ENCODE assay signal across 12 cellular contexts in the genomic region with DNA sequence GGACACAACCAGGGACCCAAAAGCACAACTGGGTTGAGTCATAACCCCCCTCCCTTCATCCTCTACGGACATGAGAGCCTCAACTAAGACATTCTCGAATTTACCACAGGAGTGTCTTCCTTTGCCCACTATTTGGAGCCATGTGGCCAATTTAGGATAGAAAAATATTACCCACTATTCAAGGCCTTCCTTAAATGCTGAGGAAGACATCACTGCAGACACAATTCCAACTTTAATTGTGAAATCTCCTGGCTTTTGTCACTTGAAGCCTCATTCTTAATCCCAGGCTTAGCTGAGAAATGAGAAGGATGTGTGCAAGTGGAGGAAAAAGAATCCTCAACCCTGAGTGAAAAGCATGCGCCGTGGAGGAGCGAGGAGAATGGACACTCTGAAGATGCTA. TPM values are rescaled to one million over a fixed set of nuclear protein-coding genes. Genes with fewer than 3 reads are reported as not detected.
A peak's percentile ranks its signal among the peaks of the same experiment; 100 is the strongest.
DNase-seq lines count a peak whose midpoint lies in the region; ATAC-seq and TF ChIP-seq lines count a peak whose summit lies in the region.
"Had no signal": no experiment of that assay in that cellular context is flagged by ENCODE, and none has a peak within 500 bp of the region (broad histone marks: within the 10 kb centered on the region; RNA-seq: fewer than 3 reads in every experiment).

No MANE protein-coding gene starts in this region.

- TF ChIP-seq CTCF in chondrocyte (IDR thresholded peaks at IDR 0.05): no peak

- no peak overlapping the region for H3K4me2 ChIP-seq in mesenchymal stem cell (ENCODE audit: low read length, poor library complexity, severe bottlenecking)

- no peaks in the 10 kb centered on the region for H3K9me3 Mint-ChIP-seq in chondrocyte (ENCODE audit: low read depth)
- H3K9me3 Mint-ChIP-seq in naive thymus-derived CD4-positive, alpha-beta T cell: peaks cover 0 to 4% (median 0%) of the 10 kb centered on the region in 11 donors
- H3K9me3 Mint-ChIP-seq: activated T-helper 17 cell treated with anti-CD3 and anti-CD28 coated beads, Interleukin-2, amount 50 U/mL, for 72 hours; effector memory CD8-positive, alpha-beta T cell had no signal

- peak overlapping the region; percentile 27 for H3K9ac ChIP-seq in HUES6 (ENCODE audit: low read length)
- peak overlapping the region; percentile 73 for H3K9ac ChIP-seq in mesenchymal stem cell (ENCODE audit: low read length)

- no peak overlapping the region for H2AFZ ChIP-seq in mesenchymal stem cell (ENCODE audit: low read depth, low read length)

- H3K14ac ChIP-seq in mesenchymal stem cell (ENCODE audit: low read length in 2 of 2): no peak overlapping the region

- no peak overlapping the region for H3K27ac ChIP-seq in HUES6 (ENCODE audit: low read depth, low read length)
- H3K27ac ChIP-seq in mesenchymal stem cell (ENCODE audit: low read length, poor library complexity, severe bottlenecking): no peak overlapping the region
- peak overlapping the region; percentile 23 for H3K27ac ChIP-seq in substantia nigra (ENCODE audit: low read depth, low read length, poor library complexity, severe bottlenecking)
- no peak overlapping the region for H3K27ac ChIP-seq in naive thymus-derived CD4-positive, alpha-beta T cell (ENCODE audit: low read depth, low read length)
- H3K27ac ChIP-seq in effector memory CD4-positive, alpha-beta T cell (ENCODE audit: insufficient read depth, low read length, poor library complexity, severe bottlenecking): no peak overlapping the region

- H4K91ac ChIP-seq in mesenchymal stem cell (ENCODE audit: low read length): no peak overlapping the region

- H3K4me1 Mint-ChIP-seq in chondrocyte (ENCODE audit: low read depth): peaks cover 84% of the 10 kb centered on the region
- H3K4me1 Mint-ChIP-seq in naive thymus-derived CD4-positive, alpha-beta T cell: peaks cover 0 to 19% (median 0%) of the 10 kb centered on the region in 7 donors
- H3K4me1 Mint-ChIP-seq: activated T-helper 17 cell treated with anti-CD3 and anti-CD28 coated beads, Interleukin-2, amount 50 U/mL, for 72 hours had no signal

- H3K9me3 ChIP-seq in HUES6 (ENCODE audit: control insufficient read depth, insufficient read depth, low read depth, low read length): no peaks in the 10 kb centered on the region
- H3K9me3 ChIP-seq in mesenchymal stem cell (ENCODE audit: control insufficient read depth, low read length): no peaks in the 10 kb centered on the region
- H3K9me3 ChIP-seq in naive thymus-derived CD4-positive, alpha-beta T cell (ENCODE audit: control insufficient read depth in 2 of 3, low read length in 3 of 3): no peaks in the 10 kb centered on the region
- no peaks in the 10 kb centered on the region for H3K9me3 ChIP-seq in effector memory CD4-positive, alpha-beta T cell (ENCODE audit: control insufficient read depth, low read length)

- H3K79me1 ChIP-seq in mesenchymal stem cell (replicated peaks; ENCODE audit: low read length, poor library complexity, severe bottlenecking): peaks cover 9% of the 10 kb centered on the region

- CTCF ChIA-PET in naive thymus-derived CD4-positive, alpha-beta T cell (lab: Charles Lee): no interaction called here

- H3K36me3 Mint-ChIP-seq in chondrocyte (ENCODE audit: low read depth): peaks cover 2% of the 10 kb centered on the region
- H3K36me3 Mint-ChIP-seq in naive thymus-derived CD4-positive, alpha-beta T cell: no peaks in the 10 kb centered on the region

- peak overlapping the region in 1 of 2 experiments; percentile 51 for H2BK12ac ChIP-seq in mesenchymal stem cell (ENCODE audit: low read length in 2 of 2)

- ATAC-seq in naive thymus-derived CD4-positive, alpha-beta T cell: no peak
- ATAC-seq: activated T-helper 17 cell treated with anti-CD3 and anti-CD28 coated beads, Interleukin-2, amount 50 U/mL, for 72 hours; effector memory CD8-positive, alpha-beta T cell had no signal

- WGBS in mesenchymal stem cell: 90% methylated on average over 5 of the region's 5 CpGs

- H3K36me3 ChIP-seq in HUES6 (ENCODE audit: control insufficient read depth, insufficient read depth, low read length): peaks cover 30% of the 10 kb centered on the region
- H3K36me3 ChIP-seq in mesenchymal stem cell (ENCODE audit: control insufficient read depth in 1 of 2, insufficient read depth in 2 of 2, low read depth in 1 of 2, low read length in 2 of 2): peaks cover 12 to 18% of the 10 kb centered on the region in 2 experiments
- H3K36me3 ChIP-seq in naive thymus-derived CD4-positive, alpha-beta T cell (ENCODE audit: control insufficient read depth in 2 of 3, insufficient read depth in 3 of 3, low read length in 3 of 3): no peaks in the 10 kb centered on the region
- H3K36me3 ChIP-seq in effector memory CD4-positive, alpha-beta T cell (ENCODE audit: control insufficient read depth, insufficient read depth, low read length): no peaks in the 10 kb centered on the region

- no peak overlapping the region for H2BK15ac ChIP-seq in mesenchymal stem cell (ENCODE audit: low read depth, poor library complexity, severe bottlenecking)

- H3K4me3 ChIP-seq in HUES6 (ENCODE audit: low read depth, low read length) (no peak overlapping the region), mesenchymal stem cell (ENCODE audit: insufficient read depth in 1 of 2, low read depth in 1 of 2, low read length in 2 of 2) (peak overlapping the region in 1 of 2 experiments; percentile 20)
- no peak overlapping the region for H3K4me3 ChIP-seq in naive thymus-derived CD4-positive, alpha-beta T cell (ENCODE audit: low read length)
- H3K4me3 ChIP-seq in effector memory CD4-positive, alpha-beta T cell (ENCODE audit: insufficient read depth, low read depth, low read length, poor library complexity, severe bottlenecking): no peak overlapping the region

- no peaks in the 10 kb centered on the region for H3K27me3 Mint-ChIP-seq in chondrocyte (ENCODE audit: low read depth)
- peaks cover 38 to 83% (median 49%) of the 10 kb centered on the region in 5 donors for H3K27me3 Mint-ChIP-seq in naive thymus-derived CD4-positive, alpha-beta T cell

- H3K23ac ChIP-seq in mesenchymal stem cell (ENCODE audit: low read length in 2 of 2): no peak overlapping the region

- H2BK120ac ChIP-seq in mesenchymal stem cell (ENCODE audit: low read depth, low read length): no peak overlapping the region

- POLR2A ChIA-PET in naive thymus-derived CD4-positive, alpha-beta T cell (lab: Charles Lee): no interaction called here

- peaks cover 82% of the 10 kb centered on the region for H3K4me1 ChIP-seq in HUES6 (ENCODE audit: control insufficient read depth, insufficient read depth, low read length)
- peaks cover 70% of the 10 kb centered on the region for H3K4me1 ChIP-seq in mesenchymal stem cell (ENCODE audit: control insufficient read depth, insufficient read depth, low read depth, low read length)
- H3K4me1 ChIP-seq in naive thymus-derived CD4-positive, alpha-beta T cell (ENCODE audit: control insufficient read depth in 2 of 2, insufficient read depth in 2 of 2, low read length in 2 of 2): no peaks in the 10 kb centered on the region
- H3K4me1 ChIP-seq in effector memory CD4-positive, alpha-beta T cell (ENCODE audit: control insufficient read depth, insufficient read depth, low read length, poor library complexity, severe bottlenecking): no peaks in the 10 kb centered on the region

- peak overlapping the region in 1 of 2 experiments; percentile 26 for H3K4ac ChIP-seq in mesenchymal stem cell (ENCODE audit: low read depth in 1 of 2, low read length in 2 of 2)

- DNase-seq in chondrocyte (ENCODE audit: low spot score) (no peak), mesenchymal stem cell (peak; percentile 32), substantia nigra (lab: John Stamatoyannopoulos, UW) (no peak), activated gamma-delta T cell treated with Interleukin-2 at 50 U/mL for 16 hours (no peak)
- no peak for DNase-seq in naive thymus-derived CD4-positive, alpha-beta T cell
- DNase-seq in effector memory CD4-positive, alpha-beta T cell: no peak
- DNase-seq in activated effector memory CD4-positive, alpha-beta T cell treated with Interleukin-2 at 50 U/mL for 16 hours: no peak
- DNase-seq: activated CD4-positive, CD25-positive, alpha-beta regulatory T cell; effector memory CD8-positive, alpha-beta T cell; SHP77 treated with DMSO at 0.1 percent for 48 hours had no signal

- peak overlapping the region; percentile 16 for H4K8ac ChIP-seq in mesenchymal stem cell (ENCODE audit: low read length)

- H2BK5ac ChIP-seq in mesenchymal stem cell (ENCODE audit: low read depth, low read length, poor library complexity, severe bottlenecking): no peak overlapping the region

- peak overlapping the region in 1 of 2 experiments; percentile 42 for H3K18ac ChIP-seq in mesenchymal stem cell (ENCODE audit: low read depth in 1 of 2, low read length in 2 of 2)

- no peak overlapping the region for H3K4me3 Mint-ChIP-seq in chondrocyte (ENCODE audit: unreplicated experiment)
- H3K4me3 Mint-ChIP-seq in naive thymus-derived CD4-positive, alpha-beta T cell: peak overlapping the region in 1 of 10 donors; percentile 11
- H3K4me3 Mint-ChIP-seq: activated T-helper 17 cell treated with anti-CD3 and anti-CD28 coated beads, Interleukin-2, amount 50 U/mL, for 72 hours had no signal

- intact Hi-C loops in naive thymus-derived CD4-positive, alpha-beta T cell (cut with micrococcal nuclease): no loop called here

- H3K27ac Mint-ChIP-seq in chondrocyte (ENCODE audit: unreplicated experiment): peak overlapping the region; percentile 94
- H3K27ac Mint-ChIP-seq in naive thymus-derived CD4-positive, alpha-beta T cell: no peak overlapping the region
- H3K27ac Mint-ChIP-seq: activated T-helper 17 cell treated with anti-CD3 and anti-CD28 coated beads, Interleukin-2, amount 50 U/mL, for 72 hours had no signal

- peak overlapping the region; percentile 72 for H2AK5ac ChIP-seq in mesenchymal stem cell (ENCODE audit: low read length, severe bottlenecking)

- no peaks in the 10 kb centered on the region for H3K27me3 ChIP-seq in HUES6 (ENCODE audit: control insufficient read depth, insufficient read depth, low read length)
- H3K27me3 ChIP-seq in mesenchymal stem cell (ENCODE audit: control insufficient read depth in 1 of 2, insufficient read depth in 1 of 2, low read length in 2 of 2): no peaks in the 10 kb centered on the region
- H3K27me3 ChIP-seq in naive thymus-derived CD4-positive, alpha-beta T cell (ENCODE audit: control insufficient read depth in 2 of 2, insufficient read depth in 2 of 2, low read length in 2 of 2): no peaks in the 10 kb centered on the region
- no peaks in the 10 kb centered on the region for H3K27me3 ChIP-seq in effector memory CD4-positive, alpha-beta T cell (replicated peaks; ENCODE audit: control insufficient read depth, insufficient read depth, low read length, poor library complexity, severe bottlenecking)

RNA-seq across cellular contexts. Expression of gene CTBP2, which starts 11.8 kb away (rescaled TPM):
- 62.6 to 90.6 TPM (median 86.4 TPM) in 3 replicates for total RNA-seq in chondrocyte
- 58.2 TPM for polyA plus RNA-seq in mesenchymal stem cell (2013, experiment 1 of 2)
- polyA plus RNA-seq in mesenchymal stem cell (2013, experiment 2 of 2): 55.7 TPM
- 10 to 100 TPM in 1 of 5 experiments, 1 to 10 TPM in 3, under 1 TPM in 1; 0.05 to 39.5 (median 2.0) TPM for total RNA-seq in naive thymus-derived CD4-positive, alpha-beta T cell
- under 1 TPM in 1 of 2 donors, not detected in 1; 0.13 TPM for polyA plus RNA-seq in naive thymus-derived CD4-positive, alpha-beta T cell
